In genomic region chr3:14658978-14659377, GRCh38 we compare ENCODE assay signal across 16 cellular contexts. TPM values are rescaled to one million over a fixed set of nuclear protein-coding genes. Genes with fewer than 3 reads are reported as not detected.
A peak's percentile ranks its signal among the peaks of the same experiment; 100 is the strongest.
DNase-seq lines count a peak whose midpoint lies in the region; ATAC-seq lines count a peak whose summit lies in the region.
"Had no signal": no experiment of that assay in that cellular context is flagged by ENCODE, and none has a peak within 500 bp of the region (broad histone marks: within the 10 kb centered on the region; RNA-seq: fewer than 3 reads in every experiment).

No MANE protein-coding gene starts in this region.

- no peaks in the 10 kb centered on the region for H3K9me3 ChIP-seq in T-helper 17 cell (ENCODE audit: control insufficient read depth, low read length, poor library complexity, severe bottlenecking)
- H3K9me3 ChIP-seq: Caco-2 had no signal

- H3K4me3 Mint-ChIP-seq in activated naive CD4-positive, alpha-beta T cell treated with anti-CD3 and anti-CD28 coated beads for 36 hours, result no peak overlapping the region
- no peak overlapping the region for H3K4me3 Mint-ChIP-seq in T-helper 17 cell
- H3K4me3 Mint-ChIP-seq: CD4-positive, alpha-beta T cell; HFFc6 had no signal

- H3K27ac Mint-ChIP-seq in activated naive CD4-positive, alpha-beta T cell treated with anti-CD3 and anti-CD28 coated beads for 36 hours, result peak overlapping the region; percentile 9
- H3K27ac Mint-ChIP-seq in T-helper 17 cell, result peak overlapping the region; percentile 53
- H3K27ac Mint-ChIP-seq: CD4-positive, alpha-beta T cell; HFFc6; IgD-negative memory B cell had no signal

- peaks cover 43% of the 10 kb centered on the region for H3K36me3 Mint-ChIP-seq in activated naive CD4-positive, alpha-beta T cell treated with anti-CD3 and anti-CD28 coated beads for 36 hours (ENCODE audit: low read depth)
- H3K36me3 Mint-ChIP-seq in T-helper 17 cell (ENCODE audit: low read depth), result peaks cover 10% of the 10 kb centered on the region

- H3K4me1 Mint-ChIP-seq in activated naive CD4-positive, alpha-beta T cell treated with anti-CD3 and anti-CD28 coated beads for 36 hours (ENCODE audit: low read depth), result peaks cover 24% of the 10 kb centered on the region
- H3K4me1 Mint-ChIP-seq in T-helper 17 cell, result peaks cover 15% of the 10 kb centered on the region

- intact Hi-C loops in activated naive CD4-positive, alpha-beta T cell treated with anti-CD3 and anti-CD28 coated beads for 36 hours (cut with micrococcal nuclease), result no loop called here

- CTCF ChIA-PET in activated naive CD4-positive, alpha-beta T cell treated with anti-CD3 and anti-CD28 coated beads for 36 hours (lab: Charles Lee), result no interaction called here

- no peaks in the 10 kb centered on the region for H3K9me3 Mint-ChIP-seq in activated naive CD4-positive, alpha-beta T cell treated with anti-CD3 and anti-CD28 coated beads for 36 hours
- H3K9me3 Mint-ChIP-seq: CD4-positive, alpha-beta T cell; HFFc6; IgD-negative memory B cell had no signal

- ATAC-seq in T-helper 17 cell, result no peak
- no peak for ATAC-seq in GM19351 (IDR thresholded peaks at IDR 0.05; ENCODE audit: unreplicated experiment)
- ATAC-seq: HCT116, HepG2 had no signal

- DNase-seq in activated naive CD4-positive, alpha-beta T cell treated with anti-CD3 and anti-CD28 coated beads for 36 hours, result no peak
- no peak for DNase-seq in activated naive CD4-positive, alpha-beta T cell treated with Interleukin-2 at 50 U/mL for 16 hours
- peak; percentile 23 for DNase-seq in NCI-H2227 (lab: John Stamatoyannopoulos, UW; ENCODE audit: unreplicated experiment)
- no peak for DNase-seq in T-helper 17 cell
- no peak for DNase-seq in KG1 (lab: John Stamatoyannopoulos, UW)
- DNase-seq: ACHN; Caco-2; CD4-positive, alpha-beta T cell; GDM1; GOT3; H7; HFFc6 had no signal

- no peaks in the 10 kb centered on the region for H3K27me3 Mint-ChIP-seq in activated naive CD4-positive, alpha-beta T cell treated with anti-CD3 and anti-CD28 coated beads for 36 hours (ENCODE audit: low read depth)
- H3K27me3 Mint-ChIP-seq in T-helper 17 cell, result no peaks in the 10 kb centered on the region
- H3K27me3 Mint-ChIP-seq: CD4-positive, alpha-beta T cell; IgD-negative memory B cell had no signal

RNA-seq across cellular contexts. Expression of gene CCDC174, which starts 7.4 kb away (rescaled TPM):
- total RNA-seq in activated naive CD4-positive, alpha-beta T cell treated with anti-CD3 and anti-CD28 coated beads for 36 hours, result 10 to 100 TPM; 16.1 to 20.7 TPM
- 10 to 100 TPM; 26.9 to 55.9 TPM for total RNA-seq in T-helper 17 cell

RNA-seq across cellular contexts. Expression of gene C3orf20, which starts 16.0 kb away (rescaled TPM):
- under 1 TPM; 0.12 to 0.17 TPM for total RNA-seq in activated naive CD4-positive, alpha-beta T cell treated with anti-CD3 and anti-CD28 coated beads for 36 hours
- total RNA-seq in T-helper 17 cell, result under 1 TPM; 0.12 to 0.42 TPM
- total RNA-seq: HFFc6 had no signal
